Comparison of ENCODE assay signal across 8 cellular contexts in genomic region chr1:58739851-58740466, GRCh38. TPM values are rescaled to one million over a fixed set of nuclear protein-coding genes. Genes with fewer than 3 reads are reported as not detected.
DNase-seq lines count a peak whose midpoint lies in the region; ATAC-seq and TF ChIP-seq lines count a peak whose summit lies in the region.

No MANE protein-coding gene starts in this region.

- H3K27me3 Mint-ChIP-seq in activated T-cell treated with anti-CD3 and anti-CD28 coated beads, Interleukin-2, amount 50 U/mL, for 24 hours, result no peaks in the 10 kb centered on the region

- no peak overlapping the region for H3K4me3 ChIP-seq in WERI-Rb-1 (ENCODE audit: low read depth, low read length)

- no peaks in the 10 kb centered on the region for H3K36me3 Mint-ChIP-seq in activated T-cell treated with anti-CD3 and anti-CD28 coated beads, Interleukin-2, amount 50 U/mL, for 24 hours (ENCODE audit: low read depth)

- no peak for ATAC-seq in HG03280 (IDR thresholded peaks at IDR 0.05; ENCODE audit: unreplicated experiment)

- DNase-seq in Ammon's horn (ENCODE audit: low spot score) (peak; percentile 67), GM19240 (ENCODE audit: insufficient read length, low spot score) (peak; percentile 32), NCI-H2171 (lab: John Stamatoyannopoulos, UW) (peak; percentile 81), WERI-Rb-1 (no peak), germinal center (ENCODE audit: low spot score) (peak; percentile 47), renal cortical epithelial cell (ENCODE audit: low read depth) (peak; percentile 56)
- no peak for DNase-seq in activated T-cell treated with anti-CD3 and anti-CD28 coated beads, Interleukin-2, amount 50 U/mL, for 24 hours

- no peak overlapping the region for H3K4me3 Mint-ChIP-seq in activated T-cell treated with anti-CD3 and anti-CD28 coated beads, Interleukin-2, amount 50 U/mL, for 24 hours

- no peak overlapping the region for H3K27ac Mint-ChIP-seq in activated T-cell treated with anti-CD3 and anti-CD28 coated beads, Interleukin-2, amount 50 U/mL, for 24 hours

- H3K27me3 ChIP-seq in WERI-Rb-1 (ENCODE audit: insufficient read depth, low read depth, severe bottlenecking), result no peaks in the 10 kb centered on the region

- H3K27ac ChIP-seq in WERI-Rb-1, result no peak overlapping the region

- TF ChIP-seq CTCF in WERI-Rb-1 (IDR thresholded peaks at IDR 0.05; ENCODE audit: low read depth, low read length), result peak; percentile 39

- H3K9me3 Mint-ChIP-seq in activated T-cell treated with anti-CD3 and anti-CD28 coated beads, Interleukin-2, amount 50 U/mL, for 24 hours, result no peaks in the 10 kb centered on the region

- H3K4me1 Mint-ChIP-seq in activated T-cell treated with anti-CD3 and anti-CD28 coated beads, Interleukin-2, amount 50 U/mL, for 24 hours (ENCODE audit: low read depth), result peaks cover 2% of the 10 kb centered on the region

- H3K9me3 ChIP-seq in WERI-Rb-1 (ENCODE audit: severe bottlenecking), result no peaks in the 10 kb centered on the region

- no peaks in the 10 kb centered on the region for H3K36me3 ChIP-seq in WERI-Rb-1

RNA-seq across cellular contexts. Expression of gene MYSM1, which starts 40.1 kb away (rescaled TPM):
- 5.2 and 25.0 TPM in 2 replicates for total RNA-seq in renal cortical epithelial cell

RNA-seq across cellular contexts. Expression of gene JUN, which starts 43.9 kb away (rescaled TPM):
- 104 and 154 TPM in 2 replicates for total RNA-seq in renal cortical epithelial cell

Comparison
In these comparisons a context has a peak if more than half of its experiments do, and no peak if none do; other contexts are left out.
1. DNase-seq: peak in Ammon's horn (single experiment), GM19240 (single experiment), NCI-H2171 (single experiment), germinal center (single experiment) and renal cortical epithelial cell (single experiment); none in WERI-Rb-1 (single experiment) and activated T-cell treated with anti-CD3 and anti-CD28 coated beads, Interleukin-2, amount 50 U/mL, for 24 hours (single experiment).